8 cellular contexts compared by ENCODE assay signal in the genomic region with DNA sequence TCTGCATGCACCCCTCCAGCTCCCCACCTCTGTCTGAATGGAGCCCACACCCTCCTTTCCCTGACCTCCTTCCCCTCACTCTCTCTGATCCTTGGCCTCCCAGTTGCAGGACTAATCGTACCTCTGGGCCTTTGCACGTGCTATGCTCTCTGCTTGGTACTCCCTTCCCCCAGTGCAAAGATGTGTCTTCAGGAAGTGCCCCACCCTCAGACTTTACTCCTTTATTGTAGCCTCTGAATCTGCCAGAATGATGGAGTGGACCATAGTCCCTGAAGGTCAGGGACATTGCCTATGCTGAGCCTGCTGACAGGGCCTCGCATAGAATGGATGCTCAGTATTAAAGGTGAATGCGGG. TPM values are rescaled to one million over a fixed set of nuclear protein-coding genes. Genes with fewer than 3 reads are reported as not detected.
DNase-seq lines count a peak whose midpoint lies in the region; ATAC-seq and TF ChIP-seq lines count a peak whose summit lies in the region.

No MANE protein-coding gene starts in this region.

- TF ChIP-seq POLR2A in suprapubic skin (IDR thresholded peaks at IDR 0.05): no peak

- peaks cover 4 to 12% of the 10 kb centered on the region in 2 experiments for H3K36me3 ChIP-seq in SK-N-SH (replicated peaks in 1 of 2; ENCODE audit: control insufficient read depth in 1 of 2, insufficient read depth in 2 of 2, low read length in 1 of 2)
- peaks cover 7% of the 10 kb centered on the region for H3K36me3 ChIP-seq in suprapubic skin

- H3K79me2 ChIP-seq in SK-N-SH (ENCODE audit: insufficient read depth): peaks cover 34% of the 10 kb centered on the region

- peak overlapping the region; percentile 84 to 90 (median 87) for H3K4me3 Mint-ChIP-seq in immature natural killer cell

- H3K9me3 Mint-ChIP-seq in immature natural killer cell: peaks cover 0 to 2% (median 0%) of the 10 kb centered on the region in 6 donors

- peak overlapping the region; percentile 91 to 100 (median 96) for H3K27ac Mint-ChIP-seq in immature natural killer cell

- H3K27ac ChIP-seq in SK-N-SH (ENCODE audit: low read depth in 2 of 2, low read length in 1 of 2) (peak overlapping the region; percentile 99 to 100), suprapubic skin (peak overlapping the region; percentile 100)

- H3F3A ChIP-seq in SK-N-SH (replicated peaks; ENCODE audit: insufficient read depth): peaks cover 19% of the 10 kb centered on the region

- peak overlapping the region; percentile 94 for H3K4me2 ChIP-seq in SK-N-SH

- H3K9me2 ChIP-seq in SK-N-SH: no peaks in the 10 kb centered on the region

- peaks cover 47 to 57% of the 10 kb centered on the region in 2 donors for H3K4me1 Mint-ChIP-seq in immature natural killer cell

- TF ChIP-seq EP300 in SK-N-SH (IDR thresholded peaks at IDR 0.05; ENCODE audit: borderline replicate concordance in 1 of 2, low read depth in 1 of 2, low read length in 1 of 2) (no peak), suprapubic skin (IDR thresholded peaks at IDR 0.05) (no peak)

- POLR2A ChIA-PET in SK-N-SH (lab: Yijun Ruan, JAX): interaction anchor here (3.5 to 6.1 kb wide), 3 partner anchors 9 to 39 kb away, joined by 50 to 112 read pairs (median 97); partner anchors contain the start of gene LSM4

- H3K4me1 ChIP-seq in SK-N-SH (ENCODE audit: control insufficient read depth in 1 of 2, insufficient read depth in 2 of 2, low read depth in 1 of 2, low read length in 1 of 2) (peaks cover 9 to 16% of the 10 kb centered on the region in 2 experiments; a peak in 3 of 4 replicates), suprapubic skin (peaks cover 51% of the 10 kb centered on the region)

- WGBS in SK-N-SH (ENCODE audit: low lambda C conversion rate): 94% methylated on average over 4 of the region's 4 CpGs
- 57% methylated on average over 4 of the region's 4 CpGs for WGBS in suprapubic skin

- H3K36me3 Mint-ChIP-seq in immature natural killer cell: peaks cover 0 to 6% (median 4%) of the 10 kb centered on the region in 3 donors

- peaks cover 25% of the 10 kb centered on the region for H4K20me1 ChIP-seq in SK-N-SH (ENCODE audit: insufficient read depth)

- no peak for DNase-seq in SK-N-SH
- DNase-seq in activated CD8-positive, alpha-beta memory T cell treated with anti-CD3 and anti-CD28 coated beads, Interleukin-2, amount 50 U/mL, for 48 hours: peak; percentile 69
- DNase-seq in immature natural killer cell: no peak
- no peak for DNase-seq in suprapubic skin (ENCODE audit: low spot score in 2 of 2)
- DNase-seq in EL: no peak

- H2AFZ ChIP-seq in SK-N-SH (ENCODE audit: low read depth): no peak overlapping the region

- H3K27me3 ChIP-seq in SK-N-SH (ENCODE audit: insufficient read depth) (no peaks in the 10 kb centered on the region), suprapubic skin (no peaks in the 10 kb centered on the region)

- CTCF ChIA-PET in SK-N-SH (lab: Yijun Ruan, JAX): interaction anchor here (4.9 to 13.0 kb wide), 2 partner anchors 9 to 45 kb away, joined by 67 to 216 read pairs; no protein-coding TSS in a partner anchor

- ATAC-seq in SK-N-SH treated with all-trans-retinoic acid at 6 μM for 48 hours: no peak
- no peak for ATAC-seq in GM18907 (IDR thresholded peaks at IDR 0.05; ENCODE audit: unreplicated experiment)
- ATAC-seq in HG03108 (IDR thresholded peaks at IDR 0.05; ENCODE audit: unreplicated experiment): no peak

- TF ChIP-seq CTCF in SK-N-SH (IDR thresholded peaks at IDR 0.05) (no peak), suprapubic skin (IDR thresholded peaks at IDR 0.05) (no peak)

- TF ChIP-seq RAD21 in SK-N-SH (IDR thresholded peaks at IDR 0.05; ENCODE audit: low read length): no peak

- H3K27me3 Mint-ChIP-seq in immature natural killer cell (ENCODE audit: low read depth in 3 of 3): peaks cover 38 to 48% (median 44%) of the 10 kb centered on the region in 3 donors

- H3K9ac ChIP-seq in SK-N-SH: peak overlapping the region; percentile 98

- H3K9me3 ChIP-seq in SK-N-SH: no peaks in the 10 kb centered on the region
- no peaks in the 10 kb centered on the region for H3K9me3 ChIP-seq in suprapubic skin

- H3K4me3 ChIP-seq in SK-N-SH (ENCODE audit: low read depth in 2 of 2, low read length in 1 of 2): peak overlapping the region; percentile 52 to 63; a peak in 3 of 4 replicates
- peak overlapping the region; percentile 97 for H3K4me3 ChIP-seq in suprapubic skin

TF ChIP-seq in SK-N-SH, 30 proteins besides CTCF, POLR2A, EP300 and RAD21 (continues in another document):
- TF ChIP-seq USF1 (IDR thresholded peaks at IDR 0.05; ENCODE audit: borderline replicate concordance, low read depth) (no peak), NFIC (IDR thresholded peaks at IDR 0.05; ENCODE audit: borderline replicate concordance) (no peak), ELF1 (IDR thresholded peaks at IDR 0.05) (no peak), SIN3A (IDR thresholded peaks at IDR 0.05; ENCODE audit: borderline replicate concordance, low read depth, low read length) (no peak), USF2 (IDR thresholded peaks at IDR 0.05; ENCODE audit: borderline replicate concordance, low read depth, low read length) (no peak), FOXJ3 (CRISPR knock-in tag; IDR thresholded peaks at IDR 0.05) (no peak)

TF ChIP-seq in SK-N-SH treated with all-trans-retinoic acid at 6 μM for 48 hours, 23 proteins besides CTCF, POLR2A, EP300 and RAD21 (continues in another document):
- no peak for TF ChIP-seq GLIS3 (CRISPR knock-in tag; IDR thresholded peaks at IDR 0.05)
- TF ChIP-seq POU6F1 (CRISPR knock-in tag; IDR thresholded peaks at IDR 0.05; ENCODE audit: borderline replicate concordance, low read depth): no peak
- no peak for TF ChIP-seq TCF4 (CRISPR knock-in tag; IDR thresholded peaks at IDR 0.05; ENCODE audit: borderline replicate concordance)
- TF ChIP-seq BACH2 (CRISPR knock-in tag; IDR thresholded peaks at IDR 0.05; ENCODE audit: borderline replicate concordance): no peak
- TF ChIP-seq SNAI2 (CRISPR knock-in tag; IDR thresholded peaks at IDR 0.05): no peak
- no peak for TF ChIP-seq ZFP30 (CRISPR knock-in tag; IDR thresholded peaks at IDR 0.05)
- TF ChIP-seq, protein P1, sequence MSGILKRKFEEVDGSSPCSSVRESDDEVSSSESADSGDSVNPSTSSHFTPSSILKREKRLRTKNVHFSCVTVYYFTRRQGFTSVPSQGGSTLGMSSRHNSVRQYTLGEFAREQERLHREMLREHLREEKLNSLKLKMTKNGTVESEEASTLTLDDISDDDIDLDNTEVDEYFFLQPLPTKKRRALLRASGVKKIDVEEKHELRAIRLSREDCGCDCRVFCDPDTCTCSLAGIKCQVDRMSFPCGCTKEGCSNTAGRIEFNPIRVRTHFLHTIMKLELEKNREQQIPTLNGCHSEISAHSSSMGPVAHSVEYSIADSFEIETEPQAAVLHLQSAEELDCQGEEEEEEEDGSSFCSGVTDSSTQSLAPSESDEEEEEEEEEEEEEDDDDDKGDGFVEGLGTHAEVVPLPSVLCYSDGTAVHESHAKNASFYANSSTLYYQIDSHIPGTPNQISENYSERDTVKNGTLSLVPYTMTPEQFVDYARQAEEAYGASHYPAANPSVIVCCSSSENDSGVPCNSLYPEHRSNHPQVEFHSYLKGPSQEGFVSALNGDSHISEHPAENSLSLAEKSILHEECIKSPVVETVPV (CRISPR knock-in tag; IDR thresholded peaks at IDR 0.05): no peak
- TF ChIP-seq PPARA (CRISPR knock-in tag; IDR thresholded peaks at IDR 0.05; ENCODE audit: borderline replicate concordance): no peak
- no peak for TF ChIP-seq TOX (CRISPR knock-in tag; IDR thresholded peaks at IDR 0.05; ENCODE audit: borderline replicate concordance)

RNA-seq across cellular contexts. Expression of gene JUND, which starts 1.3 kb away (rescaled TPM):
- 92.5 and 115 TPM in 2 replicates for polyA plus RNA-seq in SK-N-SH (2012; rRNA removed)
- 55.4 and 101 TPM in 2 replicates for polyA plus RNA-seq in SK-N-SH (2012; cell fraction: cytosol; rRNA removed)
- 125 and 131 TPM in 2 replicates for polyA plus RNA-seq in SK-N-SH (2012; cell fraction: nucleus; rRNA removed)
- polyA plus RNA-seq in immature natural killer cell: 10 to 100 TPM; 15.0 to 71.8 (median 54.7) TPM
- 100 to 1,000 TPM; 330 to 579 (median 396) TPM for total RNA-seq in suprapubic skin

RNA-seq across cellular contexts. Expression of gene IQCN, which starts 8.5 kb away (rescaled TPM):
- polyA plus RNA-seq in SK-N-SH (2012; rRNA removed) (1.9 and 2.5 TPM in 2 replicates), immature natural killer cell (under 1 TPM in 1 of 3 donors, not detected in 2; 0.15 TPM)
- 0.19 and 0.41 TPM in 2 replicates for polyA plus RNA-seq in SK-N-SH (2012; cell fraction: cytosol; rRNA removed)
- polyA plus RNA-seq in SK-N-SH (2012; cell fraction: nucleus; rRNA removed): 16.0 and 19.5 TPM in 2 replicates
- total RNA-seq in suprapubic skin: 10 to 100 TPM in 3 of 4 donors, 1 to 10 TPM in 1; 8.1 to 27.6 (median 13.6) TPM

RNA-seq across cellular contexts. Expression of gene LSM4, which starts 40.1 kb away (rescaled TPM):
- polyA plus RNA-seq in SK-N-SH (2012; rRNA removed): 235 and 277 TPM in 2 replicates
- 193 and 249 TPM in 2 replicates for polyA plus RNA-seq in SK-N-SH (2012; cell fraction: cytosol; rRNA removed)
- 104 and 192 TPM in 2 replicates for polyA plus RNA-seq in SK-N-SH (2012; cell fraction: nucleus; rRNA removed)
- 100 to 1,000 TPM; 128 to 189 (median 178) TPM for polyA plus RNA-seq in immature natural killer cell
- 100 to 1,000 TPM in 2 of 4 donors, 10 to 100 TPM in 2; 53.1 to 115 (median 103) TPM for total RNA-seq in suprapubic skin

RNA-seq across cellular contexts. Expression of gene PDE4C, which starts 56.5 kb away (rescaled TPM):
- polyA plus RNA-seq in SK-N-SH (2012; rRNA removed) (0.36 and 1.0 TPM in 2 replicates), immature natural killer cell (not detected)
- polyA plus RNA-seq in SK-N-SH (2012; cell fraction: cytosol; rRNA removed): 0.05 and 0.26 TPM in 2 replicates
- 4.1 and 8.2 TPM in 2 replicates for polyA plus RNA-seq in SK-N-SH (2012; cell fraction: nucleus; rRNA removed)
- 1 to 10 TPM in 1 of 4 donors, under 1 TPM in 1, not detected in 2; 0.47 to 2.0 TPM for total RNA-seq in suprapubic skin

RNA-seq across cellular contexts. Expression of gene PGPEP1, which starts 57.6 kb away (rescaled TPM):
- polyA plus RNA-seq in SK-N-SH (2012; rRNA removed): 13.8 and 13.9 TPM in 2 replicates
- polyA plus RNA-seq in SK-N-SH (2012; cell fraction: cytosol; rRNA removed): 6.6 and 6.9 TPM in 2 replicates
- 29.5 and 30.2 TPM in 2 replicates for polyA plus RNA-seq in SK-N-SH (2012; cell fraction: nucleus; rRNA removed)
- polyA plus RNA-seq in immature natural killer cell: 10 to 100 TPM in 2 of 3 donors, 1 to 10 TPM in 1; 8.2 to 20.6 (median 17.5) TPM
- total RNA-seq in suprapubic skin: 1 to 10 TPM; 4.6 to 8.0 (median 7.6) TPM
